Comparison of ENCODE assay signal across 15 cellular contexts in the genomic region with DNA sequence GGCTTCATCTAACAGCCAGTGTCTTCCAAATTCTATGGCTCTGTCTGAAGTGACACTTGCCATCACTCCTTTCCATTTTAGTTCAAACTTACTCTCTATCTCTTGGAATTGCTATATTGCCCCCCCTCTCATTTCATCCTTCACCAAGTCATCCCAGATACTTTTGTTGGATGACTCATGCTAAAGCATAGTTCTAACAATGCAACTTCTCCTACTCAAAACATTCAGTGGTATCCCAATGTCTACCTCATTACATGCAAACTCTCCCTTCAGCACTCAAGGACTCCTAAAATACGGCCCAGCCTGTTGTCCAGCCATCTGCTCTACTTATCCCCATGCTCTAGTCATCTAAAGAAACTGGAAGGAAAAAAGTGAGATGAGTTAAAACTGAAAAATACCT.
"Had no signal": no experiment of that assay in that cellular context is flagged by ENCODE, and none has a peak within 500 bp of the region (broad histone marks: within the 10 kb centered on the region; RNA-seq: fewer than 3 reads in every experiment).

No MANE protein-coding gene starts in this region.

- H3K4me3 ChIP-seq: gastrocnemius medialis, left lung, tibial nerve, uterus had no signal

- ATAC-seq: activated CD4-positive, alpha-beta T cell treated with anti-CD3 and anti-CD28 coated beads for 36 hours; effector memory CD8-positive, alpha-beta T cell; gastrocnemius medialis; stimulated activated naive CD8-positive, alpha-beta T cell treated with anti-CD3 and anti-CD28 coated beads, Interleukin-15, Interleukin-2, amounts not matched to agents 100 U/mL and 50 U/mL, for 24 hours; WTC11 had no signal

- H3K36me3 ChIP-seq: gastrocnemius medialis, left lung, tibial nerve, uterus had no signal

- H3K27me3 ChIP-seq: gastrocnemius medialis, left lung, tibial nerve, uterus had no signal

- DNase-seq: activated CD4-positive, alpha-beta T cell treated with anti-CD3 and anti-CD28 coated beads for 36 hours; activated CD4-positive, alpha-beta T cell treated with anti-CD3 and anti-CD28 coated beads, Interleukin-2, amount 50 U/mL, for 48 hours; activated gamma-delta T cell; dermis blood vessel endothelial cell; effector memory CD8-positive, alpha-beta T cell; gastrocnemius medialis; head of caudate nucleus; kidney; left lung; stimulated activated CD4-positive, alpha-beta T cell treated with anti-CD3 and anti-CD28 coated beads, Interleukin-2, amount 100 ng/mL, for 24 hours; stimulated activated naive CD8-positive, alpha-beta T cell treated with anti-CD3 and anti-CD28 coated beads, Interleukin-15, Interleukin-2, amounts not matched to agents 100 U/mL and 50 U/mL, for 24 hours; substantia nigra; uterus had no signal

- H3K27ac ChIP-seq: gastrocnemius medialis, left lung, tibial nerve, uterus had no signal
